11 cellular contexts compared by ENCODE assay signal in the genomic region with DNA sequence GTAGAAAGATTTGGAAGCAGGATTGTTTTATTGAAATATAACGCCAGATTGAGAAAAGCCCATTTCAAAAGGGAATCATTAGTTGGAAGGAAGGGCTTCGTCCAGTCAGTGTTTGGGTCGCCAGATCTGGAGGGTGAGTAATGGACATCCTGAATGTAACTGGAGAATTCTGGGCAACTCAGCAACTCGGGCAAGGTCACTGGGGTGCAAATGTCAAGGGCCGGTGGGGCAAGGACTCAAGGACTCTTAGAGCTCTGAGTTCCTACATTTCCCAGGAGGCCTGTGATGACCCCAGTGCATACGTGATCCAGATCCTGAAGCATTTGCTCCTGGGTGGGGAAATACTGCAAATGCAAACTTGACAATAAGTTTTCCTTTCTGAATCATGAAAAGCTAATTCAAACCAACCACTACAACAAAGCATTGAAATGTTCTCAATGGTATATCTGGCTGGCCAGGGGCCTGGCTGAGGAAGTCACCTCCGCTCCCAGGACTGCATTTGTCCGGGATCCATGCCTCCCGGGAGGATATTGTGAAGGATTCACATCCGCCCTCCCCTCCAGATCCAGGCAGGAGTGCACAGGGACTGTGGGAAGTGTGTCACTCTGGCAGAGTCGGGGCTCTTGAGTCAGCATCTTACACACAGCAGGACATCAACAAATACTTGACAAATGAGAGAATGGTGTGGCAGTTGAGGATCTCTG.
DNase-seq lines count a peak whose midpoint lies in the region; ATAC-seq and TF ChIP-seq lines count a peak whose summit lies in the region.
"Had no signal": no experiment of that assay in that cellular context is flagged by ENCODE, and none has a peak within 500 bp of the region (broad histone marks: within the 10 kb centered on the region; RNA-seq: fewer than 3 reads in every experiment).

No MANE protein-coding gene starts in this region.

- intact Hi-C loops in testis (cut with DNase I; ENCODE audit: low total_unique reads), result no loop called here

- no peaks in the 10 kb centered on the region for H3K36me3 ChIP-seq in testis (ENCODE audit: low read depth, missing control alignments)
- H3K36me3 ChIP-seq: WERI-Rb-1 had no signal

- H3K4me3 ChIP-seq in cardiac fibroblast (replicated peaks in 1 of 2; ENCODE audit: low read depth in 2 of 2, low read length in 2 of 2) (no peak overlapping the region), testis (no peak overlapping the region)

- no peaks in the 10 kb centered on the region for H3K9me3 ChIP-seq in testis

- no peak overlapping the region for H3K27ac ChIP-seq in testis
- H3K27ac ChIP-seq: WERI-Rb-1 had no signal

- H3K27me3 ChIP-seq in testis, result no peaks in the 10 kb centered on the region

- DNase-seq in HS-5 (ENCODE audit: low read depth) (peak; percentile 68), cardiac fibroblast (ENCODE audit: low read depth in 2 of 2) (peak; percentile 40 to 90), left lobe of liver (ENCODE audit: low spot score) (no peak), testis (peak; percentile 55)
- DNase-seq in effector CD4-positive, alpha-beta T cell, result no peak
- no peak for DNase-seq in stimulated activated CD4-positive, alpha-beta T cell treated with anti-CD3 and anti-CD28 coated beads, Interleukin-1b, Interleukin-23, amount 100 ng/mL, for 48 hours
- DNase-seq: activated effector memory CD4-positive, alpha-beta T cell treated with anti-CD3 and anti-CD28 coated beads, Interleukin-2, amount 50 U/mL, for 16 hours; MV-4-11; naive thymus-derived CD4-positive, alpha-beta T cell; WERI-Rb-1 had no signal

- no peak for TF ChIP-seq POLR2A in testis (IDR thresholded peaks at IDR 0.05)

- ATAC-seq in left lobe of liver (peak; percentile 72), GM18502 (IDR thresholded peaks at IDR 0.05; ENCODE audit: poor library complexity, unreplicated experiment) (no peak)
- ATAC-seq: naive thymus-derived CD4-positive, alpha-beta T cell had no signal

- WGBS in testis, 2 donors, result 39 to 70% methylated on average over 6 to 11 of the region's 11 CpGs

- TF ChIP-seq CTCF in cardiac fibroblast (IDR thresholded peaks at IDR 0.05; ENCODE audit: low read depth, low read length) (no peak), testis (IDR thresholded peaks at IDR 0.05) (no peak)

- no peaks in the 10 kb centered on the region for H3K4me1 ChIP-seq in testis

Comparison
In these comparisons a context has a peak if more than half of its experiments do, and no peak if none do; other contexts are left out.
1. DNase-seq: peak in HS-5 (single experiment), cardiac fibroblast (2 of 2) and testis (single experiment); none in left lobe of liver (single experiment), effector CD4-positive, alpha-beta T cell (single experiment) and stimulated activated CD4-positive, alpha-beta T cell treated with anti-CD3 and anti-CD28 coated beads, Interleukin-1b, Interleukin-23, amount 100 ng/mL, for 48 hours (single experiment).